6 cellular contexts compared by ENCODE assay signal in genomic region chr7:90830302-90830701, GRCh38.
"Had no signal": no experiment of that assay in that cellular context is flagged by ENCODE, and none has a peak within 500 bp of the region (broad histone marks: within the 10 kb centered on the region; RNA-seq: fewer than 3 reads in every experiment).

No MANE protein-coding gene starts in this region.

- H3K4me3 ChIP-seq: K562 had no signal

- DNase-seq: GOT3, H7, IMR-90, KG1 had no signal

- ATAC-seq: HCT116, K562 had no signal
